In genomic region chr11:93741094-93741881, GRCh38 we compare ENCODE assay signal across 8 cellular contexts. TPM values are rescaled to one million over a fixed set of nuclear protein-coding genes. Genes with fewer than 3 reads are reported as not detected.
DNase-seq lines count a peak whose midpoint lies in the region; ATAC-seq and TF ChIP-seq lines count a peak whose summit lies in the region.

Gene C11orf54 (plus strand): TSS chr11:93741672. CDS start chr11:93747394, 5,722 bp downstream.
Gene TAF1D (minus strand): TSS chr11:93741495. CDS start chr11:93739304, 2,191 bp downstream.

- intact Hi-C loops in Right ventricle myocardium superior (cut with DNase I), result loop anchor here (5.0 kb wide), 1 partner anchor 41 kb away; the partner anchor contains the start of gene MED17

- TF ChIP-seq CTCF in GM12865 (IDR thresholded peaks at IDR 0.05; ENCODE audit: insufficient read depth, low read depth, low read length, missing control alignments) (no peak), parathyroid adenoma (IDR thresholded peaks at IDR 0.05) (no peak), tibial nerve (IDR thresholded peaks at IDR 0.05) (peak in 2 of 5 experiments; percentile 36 to 50)

- H3K27me3 ChIP-seq in parathyroid adenoma (ENCODE audit: control insufficient read depth, insufficient read depth, low read length) (no peaks in the 10 kb centered on the region), tibial nerve (no peaks in the 10 kb centered on the region)

- H2AFZ ChIP-seq in parathyroid adenoma, result peak within 1 kb of the TSS; percentile 89

- peaks cover 6% of the 10 kb centered on the region for H3K79me2 ChIP-seq in parathyroid adenoma

- H3K4me1 ChIP-seq in parathyroid adenoma, result peaks cover 8% of the 10 kb centered on the region
- H3K4me1 ChIP-seq in tibial nerve, result peaks cover 8 to 71% (median 33%) of the 10 kb centered on the region in 4 donors

- H3K36me3 ChIP-seq in parathyroid adenoma (ENCODE audit: control insufficient read depth, insufficient read depth, low read length), result no peaks in the 10 kb centered on the region
- H3K36me3 ChIP-seq in tibial nerve, result peaks cover under 1 to 27% (median 3%) of the 10 kb centered on the region in 3 donors

- WGBS in tibial nerve, 2 donors, result 0% methylated on average over 37 to 64 of the region's 65 CpGs

- TF ChIP-seq POLR2A in tibial nerve (IDR thresholded peaks at IDR 0.05), result peak; percentile 74 to 85

- peak; percentile 50 to 96 for TF ChIP-seq EP300 in tibial nerve (IDR thresholded peaks at IDR 0.05)

- H3K9ac ChIP-seq in parathyroid adenoma, result peak within 1 kb of the TSS; percentile 46

- DNase-seq in GM12865 (ENCODE audit: low read depth), result peak; percentile 99
- peak; percentile 98 to 100 (median 99) for DNase-seq in NCI-H1417 (lab: John Stamatoyannopoulos, UW)
- peak; percentile 100 for DNase-seq in SW 1271 (lab: John Stamatoyannopoulos, UW)
- DNase-seq in activated naive CD8-positive, alpha-beta T cell treated with anti-CD3 and anti-CD28 coated beads, Interleukin-2, amount 50 U/mL, for 16 hours (ENCODE audit: low read depth, low spot score), result peak; percentile 91
- DNase-seq in Right ventricle myocardium superior, result peak; percentile 98
- DNase-seq in tibial nerve (ENCODE audit: low spot score in 2 of 2), result peak; percentile 93 to 98

- ATAC-seq in HG02759 (IDR thresholded peaks at IDR 0.05; ENCODE audit: unreplicated experiment) (peak; percentile 87), Right ventricle myocardium superior (ENCODE audit: poor library complexity) (peak; percentile 97)

- no peaks in the 10 kb centered on the region for H3K9me3 ChIP-seq in parathyroid adenoma (ENCODE audit: control insufficient read depth, low read length)
- H3K9me3 ChIP-seq in tibial nerve, result no peaks in the 10 kb centered on the region

- peak within 1 kb of the TSS; percentile 91 for H3K4me2 ChIP-seq in parathyroid adenoma (ENCODE audit: low read length)

- H3K4me3 ChIP-seq in GM12865 (ENCODE audit: low read depth, low read length) (peak within 1 kb of the TSS; percentile 91), parathyroid adenoma (ENCODE audit: low read depth, low read length) (peak within 1 kb of the TSS; percentile 87), tibial nerve (peak within 1 kb of the TSS; percentile 63 to 86 (median 83))

- peak within 1 kb of the TSS; percentile 88 for H3K27ac ChIP-seq in parathyroid adenoma
- H3K27ac ChIP-seq in tibial nerve, result peak within 1 kb of the TSS; percentile 89 to 96 (median 91)

RNA-seq across cellular contexts. Expression of gene C11orf54, which starts in this region (rescaled TPM):
- total RNA-seq in Right ventricle myocardium superior (30.2 TPM), tibial nerve (10 to 100 TPM; 23.4 to 43.1 (median 37.1) TPM)

RNA-seq across cellular contexts. Expression of gene TAF1D, which starts in this region (rescaled TPM):
- total RNA-seq in Right ventricle myocardium superior (28.2 TPM), tibial nerve (100 to 1,000 TPM; 106 to 166 (median 127) TPM)

Comparison
In these comparisons a context has a peak if more than half of its experiments do, and no peak if none do; other contexts are left out.
1. Peak in every context shown above with its lines: DNase-seq, ATAC-seq, H3K4me3 ChIP-seq and H3K27ac ChIP-seq.